1 cellular context compared by ENCODE assay signal in the genomic region with DNA sequence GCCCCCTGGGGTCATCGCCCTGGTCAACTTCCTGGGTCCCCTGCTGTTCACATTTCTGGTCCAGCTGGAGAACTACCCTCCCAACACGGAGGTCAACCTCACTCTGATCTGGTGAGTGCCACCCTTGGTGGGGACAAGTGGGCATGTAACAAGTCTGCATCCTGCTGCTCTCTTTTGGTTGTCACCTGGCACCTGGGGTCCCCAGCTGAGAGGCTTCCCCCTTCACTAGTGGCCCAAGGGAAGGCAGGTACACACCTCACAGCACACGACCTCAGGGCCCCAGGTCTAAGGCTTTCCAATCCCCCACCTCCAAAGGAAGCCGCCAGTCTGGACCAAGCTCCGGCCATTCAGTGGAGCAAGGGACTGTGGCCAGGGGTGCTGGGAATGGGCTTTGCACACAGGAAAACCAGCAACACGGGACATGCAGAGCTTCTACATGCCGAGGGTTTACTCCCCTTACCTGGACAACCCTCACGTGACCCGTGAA.
TF ChIP-seq lines count a peak whose summit lies in the region.

No MANE protein-coding gene starts in this region.

TF ChIP-seq in K562, 482 proteins besides CTCF, POLR2A, EP300 and RAD21:
- TF ChIP-seq ZNF143 (CRISPR knock-in tag; IDR thresholded peaks at IDR 0.05) (peak; percentile 16; the same call in 1 of the 2 replicates), NR2F6 (CRISPR knock-in tag; IDR thresholded peaks at IDR 0.05) (no peak), JUN (IDR thresholded peaks at IDR 0.05; ENCODE audit: borderline replicate concordance, low read depth, low read length) (no peak), JUN (CRISPR knock-in tag; IDR thresholded peaks at IDR 0.05; ENCODE audit: borderline replicate concordance) (0 out of 2 replicates have a peak, but pooled peaks have one; percentile 28)
- TF ChIP-seq, protein P1, sequence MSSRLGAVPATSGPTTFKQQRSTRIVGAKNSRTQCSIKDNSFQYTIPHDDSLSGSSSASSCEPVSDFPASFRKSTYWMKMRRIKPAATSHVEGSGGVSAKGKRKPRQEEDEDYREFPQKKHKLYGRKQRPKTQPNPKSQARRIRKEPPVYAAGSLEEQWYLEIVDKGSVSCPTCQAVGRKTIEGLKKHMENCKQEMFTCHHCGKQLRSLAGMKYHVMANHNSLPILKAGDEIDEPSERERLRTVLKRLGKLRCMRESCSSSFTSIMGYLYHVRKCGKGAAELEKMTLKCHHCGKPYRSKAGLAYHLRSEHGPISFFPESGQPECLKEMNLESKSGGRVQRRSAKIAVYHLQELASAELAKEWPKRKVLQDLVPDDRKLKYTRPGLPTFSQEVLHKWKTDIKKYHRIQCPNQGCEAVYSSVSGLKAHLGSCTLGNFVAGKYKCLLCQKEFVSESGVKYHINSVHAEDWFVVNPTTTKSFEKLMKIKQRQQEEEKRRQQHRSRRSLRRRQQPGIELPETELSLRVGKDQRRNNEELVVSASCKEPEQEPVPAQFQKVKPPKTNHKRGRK (tag; IDR thresholded peaks at IDR 0.05) = no peak
